14 cellular contexts compared by ENCODE assay signal in genomic region chr9:79663878-79664277, GRCh38.
DNase-seq lines count a peak whose midpoint lies in the region; ATAC-seq and TF ChIP-seq lines count a peak whose summit lies in the region.
"Had no signal": no experiment of that assay in that cellular context is flagged by ENCODE, and none has a peak within 500 bp of the region (broad histone marks: within the 10 kb centered on the region; RNA-seq: fewer than 3 reads in every experiment).

No MANE protein-coding gene starts in this region.

- peak overlapping the region; percentile 86; the same call in 1 of the 2 replicates for H3K27ac ChIP-seq in GM23338 (ENCODE audit: low read depth)
- peak overlapping the region; percentile 10 for H3K27ac ChIP-seq in fibroblast of lung (ENCODE audit: insufficient read depth, low read length)
- H3K27ac ChIP-seq: vagina had no signal

- H3K9me3 Mint-ChIP-seq in GM23338 (no peaks in the 10 kb centered on the region), osteocyte (ENCODE audit: unreplicated experiment) (no peaks in the 10 kb centered on the region)

- no peak overlapping the region for H3K9ac ChIP-seq in fibroblast of lung (ENCODE audit: insufficient read depth, low read length)

- H3K79me2 ChIP-seq in GM23338 (replicated peaks; ENCODE audit: insufficient read depth) (peaks cover 19% of the 10 kb centered on the region), fibroblast of lung (ENCODE audit: control insufficient read depth, insufficient read depth, low read length) (no peaks in the 10 kb centered on the region)

- DNase-seq in GM23338 (ENCODE audit: low spot score) = no peak
- DNase-seq in NCI-H524 treated with DMSO at 0.1 percent for 48 hours (lab: John Stamatoyannopoulos, UW) = peak; percentile 68
- DNase-seq in fibroblast of lung (ENCODE audit: low read depth in 2 of 2) = no peak
- no peak for DNase-seq in osteocyte (ENCODE audit: extremely low spot score, unreplicated experiment)
- DNase-seq in DMS114 treated with DMSO at 0.1 percent for 48 hours (lab: John Stamatoyannopoulos, UW; ENCODE audit: unreplicated experiment) = no peak
- DNase-seq in foreskin melanocyte = no peak
- no peak for DNase-seq in SW480 (ENCODE audit: low spot score)
- DNase-seq: activated CD4-positive, CD25-positive, alpha-beta regulatory T cell; activated naive CD4-positive, alpha-beta T cell treated with anti-CD3 and anti-CD28 coated beads, Interleukin-2, amount 50 U/mL, for 16 hours; KG1; kidney glomerular epithelial cell; NCI-H187 had no signal

- H3K9me3 ChIP-seq in fibroblast of lung (ENCODE audit: control insufficient read depth, insufficient read depth, low read depth, low read length) = no peaks in the 10 kb centered on the region
- H3K9me3 ChIP-seq: vagina had no signal

- H3K9me2 ChIP-seq in GM23338 (ENCODE audit: insufficient read depth) = no peaks in the 10 kb centered on the region

- TF ChIP-seq CTCF in GM23338 (conservative IDR thresholded peaks at IDR 0.05; ENCODE audit: low read depth in 2 of 2) (no peak), fibroblast of lung (conservative IDR thresholded peaks at IDR 0.05 in 1 of 2, IDR thresholded peaks at IDR 0.05 in 1 of 2; ENCODE audit: low read depth in 1 of 2, low read length in 2 of 2) (no peak), osteocyte (IDR thresholded peaks at IDR 0.05) (no peak)

- no peaks in the 10 kb centered on the region; the same call in 1 of the 2 replicates for H3F3A ChIP-seq in GM23338 (replicated peaks; ENCODE audit: low read depth)

- H3K4me1 ChIP-seq in GM23338 (ENCODE audit: insufficient read depth) (peaks cover 65% of the 10 kb centered on the region), fibroblast of lung (ENCODE audit: control insufficient read depth, extremely low read depth, insufficient read depth, low read length) (no peaks in the 10 kb centered on the region)

- H4K20me1 ChIP-seq in GM23338 (replicated peaks; ENCODE audit: insufficient read depth) (no peaks in the 10 kb centered on the region), fibroblast of lung (ENCODE audit: control insufficient read depth, extremely low read depth, insufficient read depth, low read length) (no peaks in the 10 kb centered on the region)

- peak overlapping the region; percentile 92 for H3K27ac Mint-ChIP-seq in GM23338
- H3K27ac Mint-ChIP-seq in osteocyte (ENCODE audit: unreplicated experiment) = peak overlapping the region; percentile 86

- H2AFZ ChIP-seq in GM23338 (no peak overlapping the region), fibroblast of lung (ENCODE audit: low read length) (no peak overlapping the region)

- H3K4me1 Mint-ChIP-seq in GM23338 (peaks cover 77% of the 10 kb centered on the region), osteocyte (ENCODE audit: unreplicated experiment) (peaks cover 57% of the 10 kb centered on the region)

- H3K27me3 Mint-ChIP-seq in GM23338 (ENCODE audit: insufficient read depth, low read depth, poor library complexity) (peaks cover 2% of the 10 kb centered on the region), osteocyte (ENCODE audit: unreplicated experiment) (no peaks in the 10 kb centered on the region)

- peak overlapping the region; percentile 37 for H3K4me3 ChIP-seq in GM23338
- no peak overlapping the region for H3K4me3 ChIP-seq in fibroblast of lung (replicated peaks in 1 of 4; ENCODE audit: control extremely low read depth in 1 of 4, insufficient read depth in 1 of 4, low read depth in 3 of 4, low read length in 4 of 4)
- H3K4me3 ChIP-seq: vagina had no signal

- ATAC-seq in GM23338 (peak; percentile 40), GM19351 (IDR thresholded peaks at IDR 0.05; ENCODE audit: unreplicated experiment) (no peak)

- H3K36me3 ChIP-seq in GM23338 (ENCODE audit: insufficient read depth) (no peaks in the 10 kb centered on the region), fibroblast of lung (ENCODE audit: control insufficient read depth, insufficient read depth, low read length) (no peaks in the 10 kb centered on the region)
- H3K36me3 ChIP-seq: vagina had no signal

- H3K4me2 ChIP-seq in GM23338 (peak overlapping the region; percentile 77), fibroblast of lung (ENCODE audit: extremely low read depth, insufficient read depth, low read length) (no peak overlapping the region)

- H3K27me3 ChIP-seq in GM23338 (ENCODE audit: insufficient read depth) = no peaks in the 10 kb centered on the region
- no peaks in the 10 kb centered on the region for H3K27me3 ChIP-seq in fibroblast of lung (ENCODE audit: control insufficient read depth, insufficient read depth, low read length)
- H3K27me3 ChIP-seq: vagina had no signal

- H3K4me3 Mint-ChIP-seq in GM23338 = peak overlapping the region; percentile 56
- H3K4me3 Mint-ChIP-seq in osteocyte (ENCODE audit: unreplicated experiment) = peak overlapping the region; percentile 41

- peaks cover 4% of the 10 kb centered on the region; the same call in 2 of the 3 replicates for H3K36me3 Mint-ChIP-seq in GM23338 (ENCODE audit: low read depth)
- peaks cover 26% of the 10 kb centered on the region for H3K36me3 Mint-ChIP-seq in osteocyte (ENCODE audit: unreplicated experiment)

TF ChIP-seq in GM23338, 12 proteins besides CTCF, POLR2A, EP300 and RAD21 (continues in another document):
- TF ChIP-seq JUNB (IDR thresholded peaks at IDR 0.05; ENCODE audit: unreplicated experiment) (no peak), ZNF114 (CRISPR knock-in tag; IDR thresholded peaks at IDR 0.05) (no peak), EZH2phosphoT487 (IDR thresholded peaks at IDR 0.05; ENCODE audit: unreplicated experiment) (no peak), NANOG (IDR thresholded peaks at IDR 0.05; ENCODE audit: borderline replicate concordance) (no peak), CREB1 (CRISPR knock-in tag; IDR thresholded peaks at IDR 0.05; ENCODE audit: low read depth) (no peak), ETS1 (IDR thresholded peaks at IDR 0.05) (no peak), EZH2 (IDR thresholded peaks at IDR 0.05; ENCODE audit: low read depth, unreplicated experiment) (no peak), POLR2AphosphoS5 (IDR thresholded peaks at IDR 0.05; ENCODE audit: low read depth) (no peak), ZNF331 (CRISPR knock-in tag; IDR thresholded peaks at IDR 0.05; ENCODE audit: low read depth) (no peak), STAT1 (IDR thresholded peaks at IDR 0.05; ENCODE audit: unreplicated experiment) (no peak)
